In genomic region chr5:154401931-154402330, GRCh38 we compare ENCODE assay signal across 12 cellular contexts. TPM values are rescaled to one million over a fixed set of nuclear protein-coding genes. Genes with fewer than 3 reads are reported as not detected.
DNase-seq lines count a peak whose midpoint lies in the region; ATAC-seq and TF ChIP-seq lines count a peak whose summit lies in the region.
"Had no signal": no experiment of that assay in that cellular context is flagged by ENCODE, and none has a peak within 500 bp of the region (broad histone marks: within the 10 kb centered on the region; RNA-seq: fewer than 3 reads in every experiment).

No MANE protein-coding gene starts in this region.

- TF ChIP-seq CTCF in type B pancreatic cell (conservative IDR thresholded peaks at IDR 0.05), result no peak

- H3K4me3 Mint-ChIP-seq in stimulated activated naive CD8-positive, alpha-beta T cell treated with anti-CD3 and anti-CD28 coated beads, Interleukin-15, amount 100 ng/mL, for 72 hours, result no peak overlapping the region
- no peak overlapping the region for H3K4me3 Mint-ChIP-seq in central memory CD8-positive, alpha-beta T cell
- no peak overlapping the region for H3K4me3 Mint-ChIP-seq in immature natural killer cell
- no peak overlapping the region for H3K4me3 Mint-ChIP-seq in type B pancreatic cell
- H3K4me3 Mint-ChIP-seq: B cell; CD4-positive, alpha-beta memory T cell had no signal

- H3K27me3 Mint-ChIP-seq in stimulated activated naive CD8-positive, alpha-beta T cell treated with anti-CD3 and anti-CD28 coated beads, Interleukin-15, amount 100 ng/mL, for 72 hours, result no peaks in the 10 kb centered on the region
- no peaks in the 10 kb centered on the region for H3K27me3 Mint-ChIP-seq in central memory CD8-positive, alpha-beta T cell
- H3K27me3 Mint-ChIP-seq in immature natural killer cell (ENCODE audit: low read depth in 3 of 3) (peaks cover 5 to 8% (median 6%) of the 10 kb centered on the region in 3 donors), type B pancreatic cell (peaks cover 18% of the 10 kb centered on the region)
- H3K27me3 Mint-ChIP-seq: B cell; CD4-positive, alpha-beta memory T cell had no signal

- ATAC-seq in stimulated activated naive CD8-positive, alpha-beta T cell treated with anti-CD3 and anti-CD28 coated beads, Interleukin-15, amount 100 ng/mL, for 72 hours, result peak; percentile 11
- no peak for ATAC-seq in stimulated activated naive CD8-positive, alpha-beta T cell treated with anti-CD3 and anti-CD28 coated beads, Interleukin-15, Interleukin-2, amounts not matched to agents 100 U/mL and 50 U/mL, for 24 hours
- ATAC-seq in central memory CD8-positive, alpha-beta T cell (replicated peaks; ENCODE audit: extremely low read depth, poor library complexity, severe bottlenecking), result no peak
- ATAC-seq in left lobe of liver, result no peak

- peaks cover 6% of the 10 kb centered on the region for H3K36me3 Mint-ChIP-seq in central memory CD8-positive, alpha-beta T cell (ENCODE audit: insufficient read depth)
- H3K36me3 Mint-ChIP-seq in immature natural killer cell, result no peaks in the 10 kb centered on the region
- H3K36me3 Mint-ChIP-seq in type B pancreatic cell, result peaks cover 3% of the 10 kb centered on the region

- DNase-seq in stimulated activated naive CD8-positive, alpha-beta T cell treated with anti-CD3 and anti-CD28 coated beads, Interleukin-15, amount 100 ng/mL, for 72 hours, result no peak
- DNase-seq in stimulated activated naive CD8-positive, alpha-beta T cell treated with anti-CD3 and anti-CD28 coated beads, Interleukin-15, Interleukin-2, amounts not matched to agents 100 U/mL and 50 U/mL, for 24 hours, result no peak
- no peak for DNase-seq in central memory CD8-positive, alpha-beta T cell (ENCODE audit: low spot score in 2 of 2)
- DNase-seq in immature natural killer cell (no peak), type B pancreatic cell (ENCODE audit: extremely low spot score, unreplicated experiment) (no peak), left lobe of liver (ENCODE audit: low spot score) (no peak), A172 (ENCODE audit: low spot score) (no peak)
- no peak for DNase-seq in stimulated activated CD4-positive, alpha-beta T cell treated with anti-CD3 and anti-CD28 coated beads, Interleukin-2, amount 100 ng/mL, for 48 hours
- DNase-seq: CD4-positive, alpha-beta memory T cell; COR-L47; GF-D8 had no signal

- no peaks in the 10 kb centered on the region for H3K9me3 Mint-ChIP-seq in stimulated activated naive CD8-positive, alpha-beta T cell treated with anti-CD3 and anti-CD28 coated beads, Interleukin-15, amount 100 ng/mL, for 72 hours
- H3K9me3 Mint-ChIP-seq in central memory CD8-positive, alpha-beta T cell, result no peaks in the 10 kb centered on the region
- H3K9me3 Mint-ChIP-seq in immature natural killer cell (no peaks in the 10 kb centered on the region), type B pancreatic cell (no peaks in the 10 kb centered on the region)
- H3K9me3 Mint-ChIP-seq: CD4-positive, alpha-beta memory T cell had no signal

- H3K4me1 Mint-ChIP-seq in stimulated activated naive CD8-positive, alpha-beta T cell treated with anti-CD3 and anti-CD28 coated beads, Interleukin-15, amount 100 ng/mL, for 72 hours, result peaks cover 15% of the 10 kb centered on the region
- H3K4me1 Mint-ChIP-seq in central memory CD8-positive, alpha-beta T cell, result peaks cover 13% of the 10 kb centered on the region
- H3K4me1 Mint-ChIP-seq in immature natural killer cell (peaks cover 11 to 22% of the 10 kb centered on the region in 2 donors), type B pancreatic cell (ENCODE audit: unreplicated experiment) (peaks cover 6% of the 10 kb centered on the region)

- H3K27ac Mint-ChIP-seq in stimulated activated naive CD8-positive, alpha-beta T cell treated with anti-CD3 and anti-CD28 coated beads, Interleukin-15, amount 100 ng/mL, for 72 hours, result peak overlapping the region in 1 of 2 donors; percentile 4
- peak overlapping the region; percentile 5 for H3K27ac Mint-ChIP-seq in central memory CD8-positive, alpha-beta T cell (ENCODE audit: low read depth)
- H3K27ac Mint-ChIP-seq in immature natural killer cell (peak overlapping the region in 4 of 6 donors; percentile 23 to 78 (median 54)), type B pancreatic cell (no peak overlapping the region)

RNA-seq across cellular contexts. Expression of gene SAP30L, which starts 43.9 kb away (rescaled TPM):
- polyA plus RNA-seq in immature natural killer cell, result 10 to 100 TPM; 20.6 to 45.3 (median 27.1) TPM
- total RNA-seq in type B pancreatic cell (ENCODE audit: low replicate concordance) (39.4 and 43.7 TPM in 2 replicates), left lobe of liver (16.6 TPM)
- 22.4 and 41.8 TPM in 2 replicates for total RNA-seq in A172 (2014; rRNA removed; shearing (Covaris generic))
